ENCODE assay signal across 12 cellular contexts in genomic region chr1:16978589-16979474, GRCh38. TPM values are rescaled to one million over a fixed set of nuclear protein-coding genes. Genes with fewer than 3 reads are reported as not detected.
DNase-seq lines count a peak whose midpoint lies in the region; ATAC-seq and TF ChIP-seq lines count a peak whose summit lies in the region.
"Had no signal": no experiment of that assay in that cellular context is flagged by ENCODE, and none has a peak within 500 bp of the region (broad histone marks: within the 10 kb centered on the region; RNA-seq: fewer than 3 reads in every experiment).

No MANE protein-coding gene starts in this region.

- peak overlapping the region; percentile 70 for H3K4me3 Mint-ChIP-seq in WTC11

- POLR2A ChIA-PET in WTC11 (lab: Charles Lee), result interaction anchor here (1.8 kb wide), 1 partner anchor 38 kb away, joined by 4 read pairs; no protein-coding TSS in a partner anchor

- H3K27me3 Mint-ChIP-seq in WTC11 (ENCODE audit: low read depth), result no peaks in the 10 kb centered on the region; the same call in 1 of the 2 replicates

- peaks cover 2% of the 10 kb centered on the region; the same call in 1 of the 2 replicates for H3K36me3 Mint-ChIP-seq in WTC11

- H3K9me3 Mint-ChIP-seq in WTC11, result no peaks in the 10 kb centered on the region

- peaks cover 42% of the 10 kb centered on the region for H3K4me1 Mint-ChIP-seq in WTC11

- TF ChIP-seq CTCF in WTC11 (IDR thresholded peaks at IDR 0.05), result no peak

- no peak overlapping the region for H3K27ac Mint-ChIP-seq in WTC11

- intact Hi-C loops in left ventricle myocardium superior (cut with micrococcal nuclease), result no loop called here

- ATAC-seq in WTC11 (no peak), left ventricle myocardium superior (peak; percentile 79), HG02973 (IDR thresholded peaks at IDR 0.05; ENCODE audit: unreplicated experiment) (no peak), HG03196 (IDR thresholded peaks at IDR 0.05; ENCODE audit: unreplicated experiment) (no peak)
- ATAC-seq: left lobe of liver had no signal

- CTCF ChIA-PET in WTC11 (lab: Charles Lee), result interaction anchor here (0.6 to 5.9 kb wide), 13 partner anchors 8 to 508 kb away, joined by 3 to 34 read pairs (median 4); no protein-coding TSS in a partner anchor

- peak; percentile 89 for DNase-seq in EL
- no peak for DNase-seq in WTC11 (ENCODE audit: low spot score)
- peak; percentile 67 for DNase-seq in left ventricle myocardium superior
- peak; percentile 32 for DNase-seq in pulmonary artery endothelial cell (ENCODE audit: low read depth, low spot score)
- DNase-seq in NCI-H1694 treated with DMSO at 0.1 percent for 48 hours (lab: John Stamatoyannopoulos, UW), result no peak
- DNase-seq in DMS153 treated with DMSO at 0.1 percent for 48 hours (lab: John Stamatoyannopoulos, UW; ENCODE audit: unreplicated experiment), result no peak
- DNase-seq: activated T-cell treated with anti-CD3 and anti-CD28 coated beads, Interleukin-2, amount 50 U/mL, for 48 hours; GF-D8; NCI-H510A treated with DMSO at 0.1 percent for 48 hours had no signal

TF ChIP-seq in WTC11, 78 proteins besides CTCF, POLR2A, EP300 and RAD21:
- TF ChIP-seq GABPB1 (CRISPR knock-in tag; IDR thresholded peaks at IDR 0.05) (no peak), KAT7 (CRISPR knock-in tag; IDR thresholded peaks at IDR 0.05; ENCODE audit: borderline replicate concordance) (0 out of 2 replicates have a peak, but pooled peaks have one; percentile 18)

RNA-seq across cellular contexts. Expression of gene MFAP2, which starts 1.6 kb away (rescaled TPM):
- total RNA-seq in WTC11 (2021) (136 to 144 TPM (median 141 TPM) in 3 replicates), left ventricle myocardium superior (4.2 TPM), pulmonary artery endothelial cell (12.6 and 13.7 TPM in 2 replicates)

RNA-seq across cellular contexts. Expression of gene ATP13A2, which starts 32.9 kb away (rescaled TPM):
- total RNA-seq in WTC11 (2021), result 84.8 to 95.9 TPM (median 93.1 TPM) in 3 replicates
- total RNA-seq in left ventricle myocardium superior, result 17.8 TPM
- total RNA-seq in pulmonary artery endothelial cell, result 41.6 and 51.7 TPM in 2 replicates

RNA-seq across cellular contexts. Expression of gene CROCC, which starts 57.1 kb away (rescaled TPM):
- total RNA-seq in WTC11 (2021) (73.8 to 75.6 TPM (median 73.9 TPM) in 3 replicates), left ventricle myocardium superior (7.9 TPM), pulmonary artery endothelial cell (18.5 and 20.6 TPM in 2 replicates)

Comparison
In these comparisons a context has a peak if more than half of its experiments do, and no peak if none do; other contexts are left out.
1. DNase-seq: peak in EL (single experiment), left ventricle myocardium superior (single experiment) and pulmonary artery endothelial cell (single experiment); none in WTC11 (single experiment), NCI-H1694 treated with DMSO at 0.1 percent for 48 hours (single experiment) and DMS153 treated with DMSO at 0.1 percent for 48 hours (single experiment).